In the genomic region with DNA sequence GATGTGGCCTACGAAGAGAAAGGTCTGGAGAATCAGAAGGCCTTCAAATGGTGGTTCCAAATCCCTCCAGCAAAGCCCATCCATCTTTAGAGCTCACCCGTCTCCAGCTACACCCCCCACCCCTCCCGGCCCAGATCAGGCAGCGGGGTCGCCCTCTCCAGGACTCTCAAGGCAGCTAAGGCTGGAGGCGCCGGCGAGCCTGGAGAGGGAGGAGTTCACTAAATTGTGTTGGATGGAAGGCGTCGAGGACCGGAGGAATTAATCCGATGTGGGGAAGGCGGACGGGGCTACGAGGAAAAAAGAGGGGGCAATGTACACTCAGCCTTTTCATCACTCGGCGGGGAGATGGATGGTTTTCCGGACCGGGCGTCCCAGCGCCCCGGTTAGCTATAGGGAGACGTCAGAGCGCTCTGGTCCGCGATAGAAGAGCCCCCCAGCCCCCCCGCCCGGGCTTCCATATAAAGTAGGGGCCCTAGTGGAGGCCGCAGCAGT, we compare ENCODE assay signal across 13 cellular contexts. TPM values are rescaled to one million over a fixed set of nuclear protein-coding genes. Genes with fewer than 3 reads are reported as not detected.
DNase-seq lines count a peak whose midpoint lies in the region; ATAC-seq lines count a peak whose summit lies in the region.
"Had no signal": no experiment of that assay in that cellular context is flagged by ENCODE, and none has a peak within 500 bp of the region (broad histone marks: within the 10 kb centered on the region; RNA-seq: fewer than 3 reads in every experiment).

A gene (plus strand): TSS at position 487 of the 492 bp plus-strand sequence. CDS start 108 bp downstream, outside the sequence.

- no peak within 1 kb of the TSS for H3K4me3 Mint-ChIP-seq in activated CD8-positive, alpha-beta T cell treated with anti-CD3 and anti-CD28 coated beads, Interleukin-2, amount 10 ng/mL, durations not matched to agents 7 days and 5 days
- H3K4me3 Mint-ChIP-seq: activated naive CD4-positive, alpha-beta T cell treated with anti-CD3 and anti-CD28 coated beads, Interleukin-2, amount 10 ng/mL, durations not matched to agents 7 days and 5 days had no signal

- H3K27ac Mint-ChIP-seq in activated CD8-positive, alpha-beta T cell treated with anti-CD3 and anti-CD28 coated beads, Interleukin-2, amount 10 ng/mL, durations not matched to agents 7 days and 5 days: no peak within 1 kb of the TSS
- H3K27ac Mint-ChIP-seq: activated naive CD4-positive, alpha-beta T cell treated with anti-CD3 and anti-CD28 coated beads, Interleukin-2, amount 10 ng/mL, durations not matched to agents 7 days and 5 days had no signal

- POLR2A ChIA-PET in activated CD8-positive, alpha-beta T cell treated with anti-CD3 and anti-CD28 coated beads, Interleukin-2, amount 10 ng/mL, durations not matched to agents 7 days and 5 days (lab: Charles Lee): no interaction called here

- no peaks in the 10 kb centered on the region for H3K9me3 ChIP-seq in iPS-15b (ENCODE audit: control insufficient read depth, insufficient read depth, low read length)
- H3K9me3 ChIP-seq: neutrophil had no signal

- peaks cover 63% of the 10 kb centered on the region for H3K27me3 Mint-ChIP-seq in activated CD8-positive, alpha-beta T cell treated with anti-CD3 and anti-CD28 coated beads, Interleukin-2, amount 10 ng/mL, durations not matched to agents 7 days and 5 days (ENCODE audit: low read depth)

- DNase-seq in SHP77 (lab: John Stamatoyannopoulos, UW) (peak; percentile 22 to 62), SHP77 treated with DMSO at 0.1 percent for 48 hours (lab: John Stamatoyannopoulos, UW) (no peak), NCI-H748 (lab: John Stamatoyannopoulos, UW; ENCODE audit: unreplicated experiment) (peak; percentile 69), T-helper 2 cell (no peak)
- DNase-seq in stimulated activated CD4-positive, alpha-beta T cell treated with anti-CD3 and anti-CD28 coated beads, Interleukin-1b, Interleukin-23, amount 100 ng/mL, for 48 hours: no peak
- DNase-seq in activated CD8-positive, alpha-beta T cell treated with anti-CD3 and anti-CD28 coated beads, Interleukin-2, amount 10 ng/mL, durations not matched to agents 7 days and 5 days: no peak
- DNase-seq: activated naive CD4-positive, alpha-beta T cell treated with anti-CD3 and anti-CD28 coated beads, Interleukin-2, amount 10 ng/mL, durations not matched to agents 7 days and 5 days; NCI-H187; stimulated activated CD4-positive, alpha-beta T cell treated with anti-CD3 and anti-CD28 coated beads, Interleukin-4, amount 100 ng/mL, for 4 hours had no signal

- peaks cover 98% of the 10 kb centered on the region for H3K27me3 ChIP-seq in iPS-15b (ENCODE audit: control insufficient read depth, insufficient read depth, low read length)

- H3K36me3 Mint-ChIP-seq in activated CD8-positive, alpha-beta T cell treated with anti-CD3 and anti-CD28 coated beads, Interleukin-2, amount 10 ng/mL, durations not matched to agents 7 days and 5 days (ENCODE audit: low read depth): no peaks in the 10 kb centered on the region
- H3K36me3 Mint-ChIP-seq: activated naive CD4-positive, alpha-beta T cell treated with anti-CD3 and anti-CD28 coated beads, Interleukin-2, amount 10 ng/mL, durations not matched to agents 7 days and 5 days had no signal

- H3K4me3 ChIP-seq in iPS-15b (ENCODE audit: low read depth, low read length): peak within 1 kb of the TSS; percentile 69
- H3K4me3 ChIP-seq in skin epidermis: peak within 1 kb of the TSS in 4 of 7 experiments; percentile 3 to 17 (median 9)

- ATAC-seq in activated CD8-positive, alpha-beta T cell treated with anti-CD3 and anti-CD28 coated beads, Interleukin-2, amount 10 ng/mL, durations not matched to agents 7 days and 5 days: no peak

- no peaks in the 10 kb centered on the region for H3K36me3 ChIP-seq in iPS-15b (ENCODE audit: control insufficient read depth, insufficient read depth, low read length)
- H3K36me3 ChIP-seq: neutrophil had no signal

- no peak within 1 kb of the TSS for H3K27ac ChIP-seq in skin epidermis
- H3K27ac ChIP-seq: neutrophil had no signal

- H3K9ac ChIP-seq in iPS-15b (ENCODE audit: low read depth, low read length): no peak within 1 kb of the TSS

- CTCF ChIA-PET in activated CD8-positive, alpha-beta T cell treated with anti-CD3 and anti-CD28 coated beads, Interleukin-2, amount 10 ng/mL, durations not matched to agents 7 days and 5 days (lab: Charles Lee): interaction anchor here (1.3 kb wide), 1 partner anchor 29 kb away, joined by 4 read pairs; no protein-coding TSS in a partner anchor

- no peaks in the 10 kb centered on the region for H3K9me3 Mint-ChIP-seq in activated CD8-positive, alpha-beta T cell treated with anti-CD3 and anti-CD28 coated beads, Interleukin-2, amount 10 ng/mL, durations not matched to agents 7 days and 5 days (ENCODE audit: insufficient read depth)
- H3K9me3 Mint-ChIP-seq: activated naive CD4-positive, alpha-beta T cell treated with anti-CD3 and anti-CD28 coated beads, Interleukin-2, amount 10 ng/mL, durations not matched to agents 7 days and 5 days had no signal

- H3K4me1 Mint-ChIP-seq in activated CD8-positive, alpha-beta T cell treated with anti-CD3 and anti-CD28 coated beads, Interleukin-2, amount 10 ng/mL, durations not matched to agents 7 days and 5 days (ENCODE audit: low read depth): peaks cover 2% of the 10 kb centered on the region

- no peaks in the 10 kb centered on the region for H3K4me1 ChIP-seq in iPS-15b (ENCODE audit: control insufficient read depth, insufficient read depth, low read length)

RNA-seq across cellular contexts. Expression of the gene that starts here (rescaled TPM):
- not detected for total RNA-seq in activated CD8-positive, alpha-beta T cell treated with anti-CD3 and anti-CD28 coated beads, Interleukin-2, amount 10 ng/mL, durations not matched to agents 7 days and 5 days
- total RNA-seq: dermis microvascular lymphatic vessel endothelial cell had no signal

Comparison
In these comparisons a context has a peak if more than half of its experiments do, and no peak if none do; other contexts are left out.
1. DNase-seq: peak in SHP77 (2 of 2) and NCI-H748 (single experiment); none in SHP77 treated with DMSO at 0.1 percent for 48 hours (single experiment), T-helper 2 cell (0 of 5), stimulated activated CD4-positive, alpha-beta T cell treated with anti-CD3 and anti-CD28 coated beads, Interleukin-1b, Interleukin-23, amount 100 ng/mL, for 48 hours (single experiment) and activated CD8-positive, alpha-beta T cell treated with anti-CD3 and anti-CD28 coated beads, Interleukin-2, amount 10 ng/mL, durations not matched to agents 7 days and 5 days (single experiment).